18 cellular contexts compared by ENCODE assay signal in the genomic region with DNA sequence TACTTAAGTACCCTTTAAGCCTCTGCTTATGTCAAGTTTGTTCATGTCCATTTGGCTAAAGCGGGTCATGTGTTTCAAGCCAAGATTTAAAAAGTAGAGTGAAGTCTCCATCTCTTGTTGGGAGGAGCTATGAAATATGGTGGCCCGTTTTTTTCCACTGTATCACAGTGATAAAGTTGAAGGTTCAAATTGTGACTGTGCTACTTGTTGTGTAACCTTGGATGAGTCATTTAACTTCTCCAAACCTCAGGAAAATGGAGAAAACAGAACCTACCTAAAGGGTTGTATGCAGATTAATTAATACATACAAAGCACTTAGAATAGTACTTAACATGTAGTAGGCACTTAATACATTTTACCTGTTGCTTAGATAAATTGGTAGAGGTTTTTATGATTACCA. TPM values are rescaled to one million over a fixed set of nuclear protein-coding genes. Genes with fewer than 3 reads are reported as not detected.
A peak's percentile ranks its signal among the peaks of the same experiment; 100 is the strongest.
DNase-seq lines count a peak whose midpoint lies in the region; ATAC-seq lines count a peak whose summit lies in the region.
"Had no signal": no experiment of that assay in that cellular context is flagged by ENCODE, and none has a peak within 500 bp of the region (broad histone marks: within the 10 kb centered on the region; RNA-seq: fewer than 3 reads in every experiment).

No MANE protein-coding gene starts in this region.

- intact Hi-C loops in naive thymus-derived CD4-positive, alpha-beta T cell (cut with micrococcal nuclease): no loop called here

- POLR2A ChIA-PET in naive thymus-derived CD4-positive, alpha-beta T cell (lab: Charles Lee): interaction anchor here (0.6 kb wide), 1 partner anchor 161 kb away, joined by 3 read pairs; no protein-coding TSS in a partner anchor

- no peak overlapping the region for H3K27ac ChIP-seq in naive thymus-derived CD4-positive, alpha-beta T cell (ENCODE audit: low read depth, low read length)
- H3K27ac ChIP-seq: esophagus muscularis mucosa had no signal

- peak; percentile 53 for ATAC-seq in naive thymus-derived CD4-positive, alpha-beta T cell
- no peak for ATAC-seq in HG03520 (IDR thresholded peaks at IDR 0.05; ENCODE audit: unreplicated experiment)
- ATAC-seq in HG03460 (IDR thresholded peaks at IDR 0.05; ENCODE audit: unreplicated experiment): no peak
- ATAC-seq: right cardiac atrium had no signal

- peaks cover 0 to 5% (median 0%) of the 10 kb centered on the region in 3 experiments for H3K36me3 ChIP-seq in naive thymus-derived CD4-positive, alpha-beta T cell (ENCODE audit: control insufficient read depth in 2 of 3, insufficient read depth in 3 of 3, low read length in 3 of 3)

- H3K27ac Mint-ChIP-seq in naive thymus-derived CD4-positive, alpha-beta T cell: peak overlapping the region in 3 of 9 donors; percentile 21 to 69 (median 25)
- H3K27ac Mint-ChIP-seq: activated CD4-positive, alpha-beta T cell treated with anti-CD3 and anti-CD28 coated beads, Interleukin-2, amount 10 ng/mL, durations not matched to agents 24 days and 14 days had no signal

- H3K4me1 Mint-ChIP-seq in naive thymus-derived CD4-positive, alpha-beta T cell: peaks cover 0 to 16% (median 6%) of the 10 kb centered on the region in 7 donors

- H3K4me3 ChIP-seq in naive thymus-derived CD4-positive, alpha-beta T cell (ENCODE audit: low read length): no peak overlapping the region
- H3K4me3 ChIP-seq: esophagus muscularis mucosa had no signal

- H3K9me3 ChIP-seq in naive thymus-derived CD4-positive, alpha-beta T cell (ENCODE audit: control insufficient read depth in 2 of 3, low read length in 3 of 3): no peaks in the 10 kb centered on the region
- H3K9me3 ChIP-seq: esophagus muscularis mucosa had no signal

- peaks cover 0 to 17% (median 10%) of the 10 kb centered on the region in 5 donors for H3K36me3 Mint-ChIP-seq in naive thymus-derived CD4-positive, alpha-beta T cell

- H3K27me3 Mint-ChIP-seq in naive thymus-derived CD4-positive, alpha-beta T cell: no peaks in the 10 kb centered on the region
- H3K27me3 Mint-ChIP-seq: activated CD4-positive, alpha-beta T cell treated with anti-CD3 and anti-CD28 coated beads, Interleukin-2, amount 10 ng/mL, durations not matched to agents 24 days and 14 days had no signal

- H3K9me3 Mint-ChIP-seq in naive thymus-derived CD4-positive, alpha-beta T cell: no peaks in the 10 kb centered on the region

- DNase-seq in HCEC 1CT (peak; percentile 24), MV-4-11 (lab: John Stamatoyannopoulos, UW) (peak; percentile 65), amniotic epithelial cell (ENCODE audit: low read depth) (peak; percentile 48), SW 1271 (lab: John Stamatoyannopoulos, UW) (no peak)
- DNase-seq in naive thymus-derived CD4-positive, alpha-beta T cell: no peak
- DNase-seq: activated CD4-positive, alpha-beta T cell treated with anti-CD3 and anti-CD28 coated beads, Interleukin-2, amount 10 ng/mL, durations not matched to agents 24 days and 14 days; activated CD8-positive, alpha-beta memory T cell treated with anti-CD3 and anti-CD28 coated beads, Interleukin-2, amount 50 U/mL, for 4 hours; amniotic stem cell; central memory CD4-positive, alpha-beta T cell; DMS79; glutamatergic neuron; NCI-H1694; right cardiac atrium; RPMI8226; stimulated activated CD4-positive, alpha-beta T cell treated with anti-CD3 and anti-CD28 coated beads, Interleukin-15, amount 100 ng/mL, for 24 hours had no signal

- CTCF ChIA-PET in naive thymus-derived CD4-positive, alpha-beta T cell (lab: Charles Lee): no interaction called here

- H3K4me3 Mint-ChIP-seq in naive thymus-derived CD4-positive, alpha-beta T cell: no peak overlapping the region
- H3K4me3 Mint-ChIP-seq: activated CD4-positive, alpha-beta T cell treated with anti-CD3 and anti-CD28 coated beads, Interleukin-2, amount 10 ng/mL, durations not matched to agents 24 days and 14 days had no signal

- no peaks in the 10 kb centered on the region for H3K4me1 ChIP-seq in naive thymus-derived CD4-positive, alpha-beta T cell (ENCODE audit: control insufficient read depth in 2 of 2, insufficient read depth in 2 of 2, low read length in 2 of 2)

- H3K27me3 ChIP-seq in naive thymus-derived CD4-positive, alpha-beta T cell (ENCODE audit: control insufficient read depth in 2 of 2, insufficient read depth in 2 of 2, low read length in 2 of 2): no peaks in the 10 kb centered on the region
- H3K27me3 ChIP-seq: esophagus muscularis mucosa had no signal

RNA-seq across cellular contexts. Expression of gene SNAPC5, which starts 43.4 kb away (rescaled TPM):
- 10 to 100 TPM; 20.4 to 35.9 (median 25.0) TPM for total RNA-seq in naive thymus-derived CD4-positive, alpha-beta T cell
- polyA plus RNA-seq in naive thymus-derived CD4-positive, alpha-beta T cell: 10 to 100 TPM; 66.9 to 77.6 TPM

RNA-seq across cellular contexts. Expression of gene RPL4, which starts 50.5 kb away (rescaled TPM):
- 1,000 to 10,000 TPM; 2,229 to 4,292 (median 4,136) TPM for total RNA-seq in naive thymus-derived CD4-positive, alpha-beta T cell
- polyA plus RNA-seq in naive thymus-derived CD4-positive, alpha-beta T cell: 1,000 to 10,000 TPM in 1 of 2 donors, 100 to 1,000 TPM in 1; 898 to 1,586 TPM

RNA-seq across cellular contexts. Expression of gene ZWILCH, which starts 51.0 kb away (rescaled TPM):
- total RNA-seq in naive thymus-derived CD4-positive, alpha-beta T cell: 10 to 100 TPM in 1 of 5 experiments, 1 to 10 TPM in 4; 5.6 to 20.3 (median 6.8) TPM
- polyA plus RNA-seq in naive thymus-derived CD4-positive, alpha-beta T cell: 1 to 10 TPM; 4.3 to 4.8 TPM

Comparison
In these comparisons a context has a peak if more than half of its experiments do, and no peak if none do; other contexts are left out.
1. DNase-seq: peak in HCEC 1CT (single experiment), MV-4-11 (single experiment) and amniotic epithelial cell (single experiment); none in naive thymus-derived CD4-positive, alpha-beta T cell (0 of 9) and SW 1271 (0 of 2).